Comparison of ENCODE assay signal across 35 cellular contexts in the genomic region with DNA sequence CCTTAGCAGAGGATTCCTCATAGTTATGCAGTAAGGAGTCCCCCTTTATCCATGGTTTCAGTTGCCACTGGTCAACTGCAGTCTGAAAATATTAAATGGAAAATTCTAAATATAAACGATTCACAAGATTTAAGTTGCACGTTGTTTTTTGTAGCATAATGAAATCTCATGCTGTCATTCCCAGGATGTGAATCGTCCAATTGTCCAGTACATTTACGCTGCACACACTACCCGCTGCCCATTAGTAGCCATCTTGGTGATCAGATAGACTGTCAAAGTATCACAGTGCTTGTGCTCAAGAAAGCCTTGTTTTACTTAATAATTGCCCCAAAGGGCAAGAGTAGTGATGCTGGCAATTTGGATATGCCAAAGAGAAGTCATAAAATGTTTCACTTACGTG.
"Had no signal": no experiment of that assay in that cellular context is flagged by ENCODE, and none has a peak within 500 bp of the region (broad histone marks: within the 10 kb centered on the region; RNA-seq: fewer than 3 reads in every experiment).

No MANE protein-coding gene starts in this region.

- H3K4me3 ChIP-seq: adrenal gland, ascending aorta, body of pancreas, breast epithelium, cardiac muscle cell had no signal

- H3K4me1 ChIP-seq: breast epithelium had no signal

- H3K36me3 ChIP-seq: adrenal gland, ascending aorta, brain microvascular endothelial cell, breast epithelium, cardiac muscle cell had no signal

- ATAC-seq: activated naive CD4-positive, alpha-beta T cell treated with anti-CD3 and anti-CD28 coated beads, Interleukin-2, amount 50 U/mL, for 72 hours; activated naive CD8-positive, alpha-beta T cell treated with anti-CD3 and anti-CD28 coated beads, Interleukin-2, amount 50 U/mL, for 24 hours; activated T-cell treated with anti-CD3 and anti-CD28 coated beads, Interleukin-2, amount 50 U/mL, for 4 hours; activated T-cell treated with anti-CD3 and anti-CD28 coated beads, Interleukin-2, amount 50 U/mL, for 72 hours; activated T-helper 17 cell treated with anti-CD3 and anti-CD28 coated beads, Interleukin-2, amount 50 U/mL, for 72 hours; body of pancreas had no signal

- FAIRE-seq: astrocyte, bronchial epithelial cell had no signal

- H3K27ac ChIP-seq: adrenal gland, ascending aorta, body of pancreas, brain microvascular endothelial cell, breast epithelium, cardiac muscle cell had no signal

- DNase-seq: activated effector memory CD4-positive, alpha-beta T cell treated with anti-CD3 and anti-CD28 coated beads, Interleukin-2, amount 50 U/mL, for 16 hours; activated effector memory CD4-positive, alpha-beta T cell treated with Interleukin-2 at 50 U/mL for 16 hours; activated gamma-delta T cell; activated gamma-delta T cell treated with Interleukin-2 at 50 U/mL for 16 hours; activated naive CD4-positive, alpha-beta T cell; activated naive CD4-positive, alpha-beta T cell treated with anti-CD3 and anti-CD28 coated beads for 36 hours; activated naive CD4-positive, alpha-beta T cell treated with anti-CD3 and anti-CD28 coated beads, Interleukin-2, amount 10 ng/mL, durations not matched to agents 7 days and 5 days; activated naive CD4-positive, alpha-beta T cell treated with anti-CD3 and anti-CD28 coated beads, Interleukin-2, amount 50 U/mL, for 16 hours; activated naive CD4-positive, alpha-beta T cell treated with Interleukin-2 at 50 U/mL for 16 hours; activated naive CD8-positive, alpha-beta T cell treated with anti-CD3 and anti-CD28 coated beads for 36 hours; activated naive CD8-positive, alpha-beta T cell treated with anti-CD3 and anti-CD28 coated beads, Interleukin-2, amount 10 ng/mL, durations not matched to agents 7 days and 5 days; activated naive CD8-positive, alpha-beta T cell treated with anti-CD3 and anti-CD28 coated beads, Interleukin-2, amount 50 U/mL, for 24 hours; activated T-cell treated with anti-CD3 and anti-CD28 coated beads for 4 hours; activated T-cell treated with anti-CD3 and anti-CD28 coated beads, Interleukin-2, amount 50 U/mL, for 1 hour; activated T-cell treated with anti-CD3 and anti-CD28 coated beads, Interleukin-2, amount 50 U/mL, for 24 hours; activated T-cell treated with anti-CD3 and anti-CD28 coated beads, Interleukin-2, amount 50 U/mL, for 4 hours; activated T-cell treated with anti-CD3 and anti-CD28 coated beads, Interleukin-2, amount 50 U/mL, for 48 hours; activated T-cell treated with anti-CD3 and anti-CD28 coated beads, Interleukin-2, amount 50 U/mL, for 72 hours; adrenal gland; amniotic stem cell; amygdala; anterior cingulate cortex; aorta; body of pancreas; brain microvascular endothelial cell; caudate nucleus; central memory CD4-positive, alpha-beta T cell; cerebellar nuclear complex had no signal

- H3K27me3 ChIP-seq: adrenal gland, ascending aorta, body of pancreas, brain microvascular endothelial cell, breast epithelium, cardiac muscle cell had no signal

- H3K9me3 ChIP-seq: adrenal gland, ascending aorta, body of pancreas, breast epithelium had no signal
